24 cellular contexts compared by ENCODE assay signal in the genomic region with DNA sequence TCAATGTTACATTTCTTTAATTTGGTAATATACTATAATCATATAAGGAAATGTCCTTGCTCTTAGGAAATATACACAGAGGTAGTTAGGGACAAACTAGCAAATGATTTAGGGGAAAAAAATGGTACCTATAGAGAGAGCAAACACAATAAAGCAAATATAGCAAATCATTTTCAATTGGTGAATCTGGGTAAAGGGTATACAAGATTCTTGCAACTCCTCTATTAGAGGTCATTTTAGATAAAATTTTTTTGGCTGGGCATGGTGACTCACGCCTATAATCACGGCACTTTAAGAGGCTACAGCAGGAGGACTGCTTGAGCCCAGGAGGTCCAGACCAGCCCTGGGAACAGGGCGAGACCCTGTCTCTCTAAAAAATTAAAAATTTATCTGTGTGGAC. TPM values are rescaled to one million over a fixed set of nuclear protein-coding genes. Genes with fewer than 3 reads are reported as not detected.
DNase-seq lines count a peak whose midpoint lies in the region; ATAC-seq, FAIRE-seq and TF ChIP-seq lines count a peak whose summit lies in the region.
"Had no signal": no experiment of that assay in that cellular context is flagged by ENCODE, and none has a peak within 500 bp of the region (broad histone marks: within the 10 kb centered on the region; RNA-seq: fewer than 3 reads in every experiment).

No MANE protein-coding gene starts in this region.

- peaks cover 25% of the 10 kb centered on the region for H3K4me1 Mint-ChIP-seq in activated CD8-positive, alpha-beta memory T cell treated with anti-CD3 and anti-CD28 coated beads, Interleukin-2, amount 10 ng/mL, durations not matched to agents 7 days and 5 days

- no peak for TF ChIP-seq CTCF in spleen (IDR thresholded peaks at IDR 0.05 in 8 of 11, conservative IDR thresholded peaks at IDR 0.05 in 3 of 11)

- no peak for TF ChIP-seq POLR2A in spleen (IDR thresholded peaks at IDR 0.05)

- no peaks in the 10 kb centered on the region for H3K9me3 Mint-ChIP-seq in activated CD8-positive, alpha-beta memory T cell treated with anti-CD3 and anti-CD28 coated beads, Interleukin-2, amount 10 ng/mL, durations not matched to agents 7 days and 5 days (ENCODE audit: low read depth)
- H3K9me3 Mint-ChIP-seq: CD4-positive, alpha-beta T cell; CD8-positive, alpha-beta memory T cell; HFFc6 had no signal

- no peak for ATAC-seq in activated CD8-positive, alpha-beta memory T cell treated with anti-CD3 and anti-CD28 coated beads, Interleukin-2, amount 10 ng/mL, durations not matched to agents 7 days and 5 days
- ATAC-seq: A549, GM12878 had no signal

- 76 to 95% (median 85%) methylated on average over 3 of the region's 3 CpGs for WGBS in spleen, 5 donors

- no peak overlapping the region for H3K4me3 ChIP-seq in spleen
- H3K4me3 ChIP-seq: A549; BLaER1 treated with 17β-estradiol and CSF1 and Interleukin-3, amounts not matched to agents 10 nM and 100 nM; GM12878; HAP-1 had no signal

- H3K36me3 Mint-ChIP-seq in activated CD8-positive, alpha-beta memory T cell treated with anti-CD3 and anti-CD28 coated beads, Interleukin-2, amount 10 ng/mL, durations not matched to agents 7 days and 5 days: peaks cover 12% of the 10 kb centered on the region

- H3K27ac Mint-ChIP-seq in activated CD8-positive, alpha-beta memory T cell treated with anti-CD3 and anti-CD28 coated beads, Interleukin-2, amount 10 ng/mL, durations not matched to agents 7 days and 5 days: no peak overlapping the region
- H3K27ac Mint-ChIP-seq: HFFc6 had no signal

- no peaks in the 10 kb centered on the region for H3K9me3 ChIP-seq in spleen
- H3K9me3 ChIP-seq: A549; BE2C; BLaER1 treated with 17β-estradiol and CSF1 and Interleukin-3, amounts not matched to agents 10 nM and 100 nM; HAP-1 had no signal

- DNase-seq in EH (ENCODE audit: low read depth) (peak; percentile 16), ELR (ENCODE audit: low read depth) (peak; percentile 1), NCI-H226 (peak; percentile 19), spleen (no peak)
- no peak for DNase-seq in activated CD8-positive, alpha-beta memory T cell treated with anti-CD3 and anti-CD28 coated beads, Interleukin-2, amount 10 ng/mL, durations not matched to agents 7 days and 5 days
- no peak for DNase-seq in effector CD8-positive, alpha-beta T cell (lab: John Stamatoyannopoulos, UW)
- DNase-seq: 8988T, ACHN, AML-193, BE2C, DMS 273 treated with DMSO at 0.1 percent for 48 hours, DMS79, GDM1, GOT3, HFFc6 had no signal

- H3K27me3 Mint-ChIP-seq in activated CD8-positive, alpha-beta memory T cell treated with anti-CD3 and anti-CD28 coated beads, Interleukin-2, amount 10 ng/mL, durations not matched to agents 7 days and 5 days: no peaks in the 10 kb centered on the region
- H3K27me3 Mint-ChIP-seq: CD4-positive, alpha-beta T cell; CD8-positive, alpha-beta memory T cell had no signal

- no peak overlapping the region for H3K27ac ChIP-seq in spleen
- H3K27ac ChIP-seq: A549; BLaER1 treated with 17β-estradiol and CSF1 and Interleukin-3, amounts not matched to agents 10 nM and 100 nM had no signal

- intact Hi-C loops in spleen (cut with DNase I; ENCODE audit: low total_unique reads): no loop called here

- peaks cover 0 to 17% (median 0%) of the 10 kb centered on the region in 6 donors for H3K36me3 ChIP-seq in spleen
- H3K36me3 ChIP-seq: BE2C, HAP-1 had no signal

- CTCF ChIA-PET in activated CD8-positive, alpha-beta memory T cell treated with anti-CD3 and anti-CD28 coated beads, Interleukin-2, amount 10 ng/mL, durations not matched to agents 7 days and 5 days (lab: Charles Lee): no interaction called here

- no peaks in the 10 kb centered on the region for H3K27me3 ChIP-seq in spleen (replicated peaks in 1 of 7)
- H3K27me3 ChIP-seq: BE2C; BLaER1 treated with 17β-estradiol and CSF1 and Interleukin-3, amounts not matched to agents 10 nM and 100 nM had no signal

- no peak overlapping the region for H3K4me3 Mint-ChIP-seq in activated CD8-positive, alpha-beta memory T cell treated with anti-CD3 and anti-CD28 coated beads, Interleukin-2, amount 10 ng/mL, durations not matched to agents 7 days and 5 days
- H3K4me3 Mint-ChIP-seq: CD14-positive monocyte; CD4-positive, alpha-beta T cell; HFFc6 had no signal

- H3K4me1 ChIP-seq in spleen: peaks cover 3 to 42% (median 15%) of the 10 kb centered on the region in 6 donors
- H3K4me1 ChIP-seq: BE2C had no signal

- FAIRE-seq in endometrium (lab: Jason Lieb, UNC): peak; percentile 15
- FAIRE-seq: A549, D721Med, GM12878 had no signal

RNA-seq across cellular contexts. Expression of a gene that starts 44.4 kb away (rescaled TPM):
- total RNA-seq in spleen: 10 to 100 TPM; 24.9 to 33.3 (median 29.5) TPM
- 1 to 10 TPM; 2.2 to 4.3 (median 2.9) TPM for polyA plus RNA-seq in spleen
- 10 to 100 TPM; 27.7 to 30.8 TPM for total RNA-seq in activated CD8-positive, alpha-beta memory T cell treated with anti-CD3 and anti-CD28 coated beads, Interleukin-2, amount 10 ng/mL, durations not matched to agents 7 days and 5 days

Comparison
In these comparisons a context has a peak if more than half of its experiments do, and no peak if none do; other contexts are left out.
1. DNase-seq: peak in EH (single experiment), ELR (single experiment) and NCI-H226 (single experiment); none in spleen (single experiment), activated CD8-positive, alpha-beta memory T cell treated with anti-CD3 and anti-CD28 coated beads, Interleukin-2, amount 10 ng/mL, durations not matched to agents 7 days and 5 days (single experiment) and effector CD8-positive, alpha-beta T cell (single experiment).